In the genomic region with DNA sequence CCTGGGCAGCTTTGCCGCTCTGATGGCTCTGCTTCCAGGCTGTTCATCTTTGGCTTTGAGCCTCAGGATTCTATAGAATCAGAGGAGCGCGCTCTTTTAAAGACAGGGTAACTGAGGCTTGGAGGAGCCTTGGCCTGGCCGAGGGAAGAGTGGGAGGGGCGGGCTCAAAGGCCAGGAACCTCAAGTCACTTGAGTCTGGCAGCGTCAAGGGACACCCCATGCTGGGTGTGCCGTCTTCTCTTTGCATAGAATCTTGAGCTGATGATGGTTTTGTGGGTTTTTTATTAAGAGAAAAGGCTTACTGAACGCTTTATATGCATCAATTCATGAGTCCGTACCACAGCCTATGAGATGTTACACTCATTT, we compare ENCODE assay signal across 9 cellular contexts. TPM values are rescaled to one million over a fixed set of nuclear protein-coding genes. Genes with fewer than 3 reads are reported as not detected.
A peak's percentile ranks its signal among the peaks of the same experiment; 100 is the strongest.
DNase-seq lines count a peak whose midpoint lies in the region; ATAC-seq and TF ChIP-seq lines count a peak whose summit lies in the region.
"Had no signal": no experiment of that assay in that cellular context is flagged by ENCODE, and none has a peak within 500 bp of the region (broad histone marks: within the 10 kb centered on the region; RNA-seq: fewer than 3 reads in every experiment).

No MANE protein-coding gene starts in this region.

- H3K36me3 ChIP-seq in Caco-2 (ENCODE audit: control insufficient read depth, insufficient read depth, low read length), result peaks cover 3% of the 10 kb centered on the region
- H3K36me3 ChIP-seq in neuron (ENCODE audit: insufficient read depth, low read length), result peaks cover 10% of the 10 kb centered on the region

- H3K9me3 ChIP-seq in Caco-2 (peaks cover 5% of the 10 kb centered on the region; the same call in 1 of the 2 replicates), neuron (ENCODE audit: low read length) (peaks cover 13% of the 10 kb centered on the region)

- intact Hi-C loops in Caco-2 (cut with micrococcal nuclease; ENCODE audit: unreplicated experiment), result no loop called here

- H3K4me1 Mint-ChIP-seq in Caco-2 (ENCODE audit: low read depth, unreplicated experiment), result peaks cover 5% of the 10 kb centered on the region
- peaks cover 25 to 28% of the 10 kb centered on the region in 2 donors for H3K4me1 Mint-ChIP-seq in effector memory CD8-positive, alpha-beta T cell (ENCODE audit: low read depth in 2 of 2)

- H3K4me3 ChIP-seq in Caco-2 (ENCODE audit: low read depth, low read length) (peak overlapping the region; percentile 77), NB4 (ENCODE audit: low read depth, low read length) (peak overlapping the region; percentile 90), neuron (ENCODE audit: low read length) (peak overlapping the region; percentile 69)

- POLR2A ChIA-PET in Caco-2 (lab: Charles Lee), result no interaction called here

- DNase-seq in Caco-2 (no peak), NB4 (ENCODE audit: low read depth) (peak; percentile 50), pons (ENCODE audit: low spot score) (no peak), SW480 (ENCODE audit: low spot score) (no peak), ecto neural progenitor cell (ENCODE audit: low spot score) (no peak)
- no peak for DNase-seq in effector memory CD8-positive, alpha-beta T cell

- peak overlapping the region; percentile 51 for H2AFZ ChIP-seq in neuron (ENCODE audit: low read depth, low read length)

- H3K27me3 Mint-ChIP-seq in Caco-2 (ENCODE audit: insufficient read depth, unreplicated experiment), result no peaks in the 10 kb centered on the region
- no peaks in the 10 kb centered on the region for H3K27me3 Mint-ChIP-seq in effector memory CD8-positive, alpha-beta T cell

- no peaks in the 10 kb centered on the region for H3K9me3 Mint-ChIP-seq in Caco-2 (ENCODE audit: unreplicated experiment)
- H3K9me3 Mint-ChIP-seq in effector memory CD8-positive, alpha-beta T cell, result peaks cover 0 to 3% of the 10 kb centered on the region in 2 donors

- H3K4me1 ChIP-seq in Caco-2 (peaks cover 8% of the 10 kb centered on the region), neuron (ENCODE audit: insufficient read depth, low read length) (peaks cover 11% of the 10 kb centered on the region)

- H3K27ac Mint-ChIP-seq in Caco-2 (ENCODE audit: unreplicated experiment), result no peak overlapping the region
- peak overlapping the region; percentile 96 to 97 for H3K27ac Mint-ChIP-seq in effector memory CD8-positive, alpha-beta T cell

- BruUV-seq in Caco-2 (replicated peaks; lab: Mats Ljungman, UMichigan), result TSS peak; percentile 30

- peak overlapping the region; percentile 85 for H3K4me3 Mint-ChIP-seq in Caco-2 (ENCODE audit: unreplicated experiment)
- H3K4me3 Mint-ChIP-seq in effector memory CD8-positive, alpha-beta T cell, result peak overlapping the region; percentile 100

- no peaks in the 10 kb centered on the region for H3K27me3 ChIP-seq in Caco-2 (replicated peaks; ENCODE audit: control insufficient read depth, insufficient read depth, low read length)
- H3K27me3 ChIP-seq in neuron (ENCODE audit: insufficient read depth, low read length), result no peaks in the 10 kb centered on the region

- no peak for TF ChIP-seq CTCF in Caco-2 (IDR thresholded peaks at IDR 0.05; ENCODE audit: insufficient read depth in 1 of 2, low read depth in 1 of 2, low read length in 1 of 2, severe bottlenecking in 1 of 2, unreplicated experiment in 1 of 2)
- TF ChIP-seq CTCF in NB4 (IDR thresholded peaks at IDR 0.05; ENCODE audit: low read depth, low read length), result no peak

- no peak for TF ChIP-seq POLR2A in NB4 (IDR thresholded peaks at IDR 0.05; ENCODE audit: extremely low read depth, insufficient read length)

- CTCF ChIA-PET in Caco-2 (lab: Charles Lee), result no interaction called here

- H3K36me3 Mint-ChIP-seq in Caco-2 (ENCODE audit: insufficient read depth, unreplicated experiment), result peaks cover 38% of the 10 kb centered on the region
- peaks cover 45% of the 10 kb centered on the region for H3K36me3 Mint-ChIP-seq in effector memory CD8-positive, alpha-beta T cell (ENCODE audit: insufficient read depth)

- no peak for ATAC-seq in effector memory CD8-positive, alpha-beta T cell (replicated peaks)
- no peak for ATAC-seq in GM19463 (IDR thresholded peaks at IDR 0.05; ENCODE audit: unreplicated experiment)

RNA-seq across cellular contexts. Expression of a gene that starts 1.1 kb away (rescaled TPM):
- 69.2 and 69.7 TPM in 2 replicates for total RNA-seq in Caco-2 (2022)

RNA-seq across cellular contexts. Expression of a gene that starts 42.2 kb away (rescaled TPM):
- 3.7 and 3.9 TPM in 2 replicates for total RNA-seq in Caco-2 (2022)

RNA-seq across cellular contexts. Expression of a gene that starts 42.9 kb away (rescaled TPM):
- total RNA-seq in Caco-2 (2022), result 80.1 and 81.9 TPM in 2 replicates

RNA-seq across cellular contexts. Expression of a gene that starts 51.8 kb away (rescaled TPM):
- total RNA-seq in Caco-2 (2022), result not detected in 2 replicates
- total RNA-seq: ureter had no signal
